1 cellular context compared by ENCODE assay signal in genomic region chr17:17180141-17180603, GRCh38.
TF ChIP-seq lines count a peak whose summit lies in the region.

No MANE protein-coding gene starts in this region.

TF ChIP-seq in GM23338, 12 proteins besides CTCF, POLR2A, EP300 and RAD21 (continued from another document):
- TF ChIP-seq ZNF331 (CRISPR knock-in tag; IDR thresholded peaks at IDR 0.05; ENCODE audit: low read depth), result no peak
- TF ChIP-seq EZH2phosphoT487 (IDR thresholded peaks at IDR 0.05; ENCODE audit: unreplicated experiment), result no peak
- no peak for TF ChIP-seq REST (IDR thresholded peaks at IDR 0.05; ENCODE audit: unreplicated experiment)
- no peak for TF ChIP-seq EZH2 (IDR thresholded peaks at IDR 0.05; ENCODE audit: low read depth, unreplicated experiment)
- TF ChIP-seq ZNF462 (CRISPR knock-in tag; IDR thresholded peaks at IDR 0.05), result no peak
